10 cellular contexts compared by ENCODE assay signal in genomic region chr11:128719556-128719824, GRCh38. TPM values are rescaled to one million over a fixed set of nuclear protein-coding genes. Genes with fewer than 3 reads are reported as not detected.
DNase-seq lines count a peak whose midpoint lies in the region; ATAC-seq and TF ChIP-seq lines count a peak whose summit lies in the region.
"Had no signal": no experiment of that assay in that cellular context is flagged by ENCODE, and none has a peak within 500 bp of the region (broad histone marks: within the 10 kb centered on the region; RNA-seq: fewer than 3 reads in every experiment).

No MANE protein-coding gene starts in this region.

- peak overlapping the region; percentile 27 to 94 (median 88) for H3K4me3 Mint-ChIP-seq in CD4-positive, alpha-beta memory T cell

- H3K79me2 ChIP-seq in parathyroid adenoma, result no peaks in the 10 kb centered on the region

- DNase-seq in CD4-positive, alpha-beta memory T cell, result no peak
- DNase-seq in HL-60 (ENCODE audit: low read depth in 1 of 2, low spot score in 1 of 2) (no peak), caudate nucleus (lab: John Stamatoyannopoulos, UW) (no peak), SIG-M5 (lab: John Stamatoyannopoulos, UW) (no peak)
- DNase-seq in stimulated activated CD4-positive, alpha-beta T cell treated with anti-CD3 and anti-CD28 coated beads, Interleukin-2, amount 100 ng/mL, for 48 hours, result no peak
- DNase-seq: stimulated activated CD4-positive, alpha-beta T cell treated with anti-CD3 and anti-CD28 coated beads, Interleukin-1b, Interleukin-23, amount 100 ng/mL, for 48 hours had no signal

- H3K9me3 ChIP-seq in CD4-positive, alpha-beta memory T cell (ENCODE audit: control insufficient read depth in 1 of 2, low read length in 2 of 2), result no peaks in the 10 kb centered on the region
- H3K9me3 ChIP-seq in parathyroid adenoma (ENCODE audit: control insufficient read depth, low read length), result no peaks in the 10 kb centered on the region

- H3K4me2 ChIP-seq in parathyroid adenoma (ENCODE audit: low read length), result no peak overlapping the region

- peaks cover 0 to 33% of the 10 kb centered on the region in 2 donors for H3K36me3 Mint-ChIP-seq in CD4-positive, alpha-beta memory T cell

- no peaks in the 10 kb centered on the region for H3K36me3 ChIP-seq in CD4-positive, alpha-beta memory T cell (ENCODE audit: insufficient read depth, low read length)
- no peaks in the 10 kb centered on the region for H3K36me3 ChIP-seq in parathyroid adenoma (ENCODE audit: control insufficient read depth, insufficient read depth, low read length)

- intact Hi-C loops in CD4-positive, alpha-beta memory T cell (cut with micrococcal nuclease), result no loop called here

- H3K4me1 ChIP-seq in CD4-positive, alpha-beta memory T cell (ENCODE audit: insufficient read depth, low read length), result peaks cover 100% of the 10 kb centered on the region
- no peaks in the 10 kb centered on the region for H3K4me1 ChIP-seq in parathyroid adenoma

- H3K27ac Mint-ChIP-seq in CD4-positive, alpha-beta memory T cell, result peak overlapping the region; percentile 94 to 99 (median 97)

- no peak overlapping the region for H3K9ac ChIP-seq in parathyroid adenoma

- no peaks in the 10 kb centered on the region for H3K9me3 Mint-ChIP-seq in CD4-positive, alpha-beta memory T cell

- no peak overlapping the region for H2AFZ ChIP-seq in parathyroid adenoma

- POLR2A ChIA-PET in CD4-positive, alpha-beta memory T cell (lab: Charles Lee; ENCODE audit: partially characterized antibody), result interaction anchor here (0.7 to 22.3 kb wide), 11 partner anchors 14 to 234 kb away, joined by 3 to 373 read pairs (median 5); partner anchors contain the start of gene FLI1

- H3K27ac ChIP-seq in CD4-positive, alpha-beta memory T cell (ENCODE audit: low read depth, low read length), result peak overlapping the region; percentile 58
- H3K27ac ChIP-seq in HL-60 (replicated peaks), result peak overlapping the region; percentile 92
- H3K27ac ChIP-seq in caudate nucleus (ENCODE audit: low read depth, low read length), result peak overlapping the region; percentile 19
- H3K27ac ChIP-seq in parathyroid adenoma, result peak overlapping the region; percentile 47

- no peaks in the 10 kb centered on the region for H3K27me3 ChIP-seq in CD4-positive, alpha-beta memory T cell (ENCODE audit: insufficient read depth, low read length)
- H3K27me3 ChIP-seq in HL-60 (ENCODE audit: insufficient read depth, poor library complexity, severe bottlenecking) (no peaks in the 10 kb centered on the region), parathyroid adenoma (ENCODE audit: control insufficient read depth, insufficient read depth, low read length) (no peaks in the 10 kb centered on the region)

- no peaks in the 10 kb centered on the region for H3K27me3 Mint-ChIP-seq in CD4-positive, alpha-beta memory T cell

- CTCF ChIA-PET in CD4-positive, alpha-beta memory T cell (lab: Charles Lee; ENCODE audit: partially characterized antibody), result interaction anchor here (0.7 to 2.7 kb wide), 8 partner anchors 9 to 562 kb away, joined by 3 to 13 read pairs (median 4); no protein-coding TSS in a partner anchor

- TF ChIP-seq CTCF in HL-60 (IDR thresholded peaks at IDR 0.05; ENCODE audit: insufficient read depth, low read length) (no peak), parathyroid adenoma (IDR thresholded peaks at IDR 0.05) (no peak)

- ATAC-seq in HG03521 (IDR thresholded peaks at IDR 0.05; ENCODE audit: unreplicated experiment) (no peak), GM18858 (IDR thresholded peaks at IDR 0.05; ENCODE audit: unreplicated experiment) (no peak)

- peak overlapping the region in 1 of 2 donors; percentile 14 for H3K4me3 ChIP-seq in CD4-positive, alpha-beta memory T cell (ENCODE audit: low read length in 2 of 2)
- H3K4me3 ChIP-seq in HL-60 (replicated peaks; ENCODE audit: insufficient read depth, low read length) (no peak overlapping the region), parathyroid adenoma (ENCODE audit: low read depth, low read length) (no peak overlapping the region)

- H3K4me1 Mint-ChIP-seq in CD4-positive, alpha-beta memory T cell, result peaks cover 87 to 100% (median 97%) of the 10 kb centered on the region in 4 donors

RNA-seq across cellular contexts. Expression of gene FLI1, which starts 25.6 kb away (rescaled TPM):
- 100 to 1,000 TPM; 112 to 122 TPM for total RNA-seq in CD4-positive, alpha-beta memory T cell
- polyA plus RNA-seq in CD4-positive, alpha-beta memory T cell, result 10 to 100 TPM; 54.6 to 93.1 TPM
- total RNA-seq: NCI-H460 had no signal

Comparison
In these comparisons a context has a peak if more than half of its experiments do, and no peak if none do; other contexts are left out.
1. H3K27ac ChIP-seq: peak in every context shown above with its lines; median percentile 92 in HL-60; 58 in CD4-positive, alpha-beta memory T cell; 47 in parathyroid adenoma; 19 in caudate nucleus.